26 cellular contexts compared by ENCODE assay signal in the genomic region with DNA sequence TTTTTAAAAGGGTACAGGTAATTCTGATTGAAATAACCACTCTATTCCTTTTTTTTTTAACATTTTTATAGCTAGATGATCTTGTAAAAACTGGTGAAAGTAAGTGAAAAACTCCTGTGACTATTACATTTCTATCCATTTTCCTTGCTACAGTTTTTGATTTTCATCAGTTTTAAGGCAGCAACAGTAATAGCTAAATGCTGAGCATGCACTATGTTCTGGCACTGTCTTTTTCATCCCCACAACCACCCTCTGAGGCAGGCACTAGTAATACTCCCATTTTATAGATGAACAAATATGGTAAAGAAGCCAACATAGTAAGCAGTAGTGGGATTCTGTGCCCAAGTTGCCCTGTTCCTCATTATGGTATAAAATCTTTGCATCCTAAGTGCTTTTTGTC.
DNase-seq lines count a peak whose midpoint lies in the region; ATAC-seq, FAIRE-seq and TF ChIP-seq lines count a peak whose summit lies in the region.
"Had no signal": no experiment of that assay in that cellular context is flagged by ENCODE, and none has a peak within 500 bp of the region (broad histone marks: within the 10 kb centered on the region; RNA-seq: fewer than 3 reads in every experiment).

No MANE protein-coding gene starts in this region.

- no peak overlapping the region for H3K4me3 ChIP-seq in HepG2 (replicated peaks in 1 of 3; ENCODE audit: insufficient read depth in 1 of 3, low read depth in 2 of 3, low read length in 3 of 3)
- no peak overlapping the region for H3K4me3 ChIP-seq in right lobe of liver
- no peak overlapping the region for H3K4me3 ChIP-seq in GM12878
- H3K4me3 ChIP-seq: BLaER1 treated with 17β-estradiol and CSF1 and Interleukin-3, amounts not matched to agents 10 nM and 100 nM; GM23248 had no signal

- H3K9me3 Mint-ChIP-seq in activated T-cell treated with anti-CD3 and anti-CD28 coated beads, Interleukin-2, amount 50 U/mL, for 72 hours = peaks cover 19 to 20% of the 10 kb centered on the region in 2 donors
- peaks cover 8% of the 10 kb centered on the region for H3K9me3 Mint-ChIP-seq in activated T-cell treated with anti-CD3 and anti-CD28 coated beads, Interleukin-2, amount 50 U/mL, for 24 hours
- H3K9me3 Mint-ChIP-seq: CD4-positive, alpha-beta T cell had no signal

- ATAC-seq in activated T-cell treated with anti-CD3 and anti-CD28 coated beads, Interleukin-2, amount 50 U/mL, for 72 hours (replicated peaks in 1 of 2) = no peak
- ATAC-seq in HepG2 (no peak), right lobe of liver (no peak), GM12878 (peak; percentile 32)

- CTCF ChIA-PET in HepG2 (lab: Yijun Ruan, JAX; ENCODE audit: low intra/inter-chr PET ratio, low total read pairs) = no interaction called here
- CTCF ChIA-PET in GM12878 (lab: Yijun Ruan, JAX) = no interaction called here

- no peak for TF ChIP-seq CTCF in HepG2 (CRISPR knock-in tag; IDR thresholded peaks at IDR 0.05)
- no peak for TF ChIP-seq CTCF in right lobe of liver (IDR thresholded peaks at IDR 0.05)
- TF ChIP-seq CTCF in GM12878 (IDR thresholded peaks at IDR 0.05 in 2 of 3, conservative IDR thresholded peaks at IDR 0.05 in 1 of 3; ENCODE audit: control insufficient read depth in 2 of 3, extremely low read depth in 1 of 3, insufficient read depth in 1 of 3, low read depth in 3 of 3, low read length in 3 of 3) = no peak

- peaks cover 32 to 35% of the 10 kb centered on the region in 2 donors for H3K36me3 Mint-ChIP-seq in activated T-cell treated with anti-CD3 and anti-CD28 coated beads, Interleukin-2, amount 50 U/mL, for 72 hours (ENCODE audit: insufficient read depth in 2 of 2)
- peaks cover 9% of the 10 kb centered on the region for H3K36me3 Mint-ChIP-seq in activated T-cell treated with anti-CD3 and anti-CD28 coated beads, Interleukin-2, amount 50 U/mL, for 24 hours (ENCODE audit: low read depth)

- no peak for DNase-seq in activated T-cell treated with anti-CD3 and anti-CD28 coated beads, Interleukin-2, amount 50 U/mL, for 72 hours
- DNase-seq in activated T-cell treated with anti-CD3 and anti-CD28 coated beads, Interleukin-2, amount 50 U/mL, for 24 hours = no peak
- no peak for DNase-seq in HepG2 (ENCODE audit: low spot score)
- DNase-seq in right lobe of liver = no peak
- DNase-seq in GM12878 (ENCODE audit: low read depth, low spot score) = no peak
- no peak for DNase-seq in urothelium cell line (ENCODE audit: low spot score)
- no peak for DNase-seq in stimulated activated CD4-positive, alpha-beta T cell treated with anti-CD3 and anti-CD28 coated beads, Interleukin-2, amount 100 ng/mL, for 48 hours
- DNase-seq in NCI-H82 treated with DMSO at 0.1 percent for 48 hours (lab: John Stamatoyannopoulos, UW; ENCODE audit: unreplicated experiment) = no peak
- DNase-seq: ACHN; AML-193; BE2C; CD4-positive, alpha-beta T cell; CD8-positive, alpha-beta memory T cell; DMS 273 treated with DMSO at 0.1 percent for 48 hours; DMS79; EL; GDM1; GM23248; H7; HCEC 1CT had no signal

- in situ Hi-C loops in HepG2 (cut with HindIII; ENCODE audit: extremely low pct_ligation_motif_present, low pct_unique_long_range_greater_than_20kb) = no loop called here
- in situ Hi-C loops in GM12878 (cut with MboI) = no loop called here

- RAD21 ChIA-PET in GM12878 (lab: Charles Lee; ENCODE audit: unreplicated experiment) = no interaction called here

- peak overlapping the region in 1 of 2 donors; percentile 61 for H3K4me3 Mint-ChIP-seq in activated T-cell treated with anti-CD3 and anti-CD28 coated beads, Interleukin-2, amount 50 U/mL, for 72 hours
- H3K4me3 Mint-ChIP-seq in activated T-cell treated with anti-CD3 and anti-CD28 coated beads, Interleukin-2, amount 50 U/mL, for 24 hours = no peak overlapping the region
- H3K4me3 Mint-ChIP-seq: CD14-positive monocyte; CD4-positive, alpha-beta T cell; CD8-positive, alpha-beta memory T cell had no signal

- no peaks in the 10 kb centered on the region for H3K27me3 Mint-ChIP-seq in activated T-cell treated with anti-CD3 and anti-CD28 coated beads, Interleukin-2, amount 50 U/mL, for 72 hours (ENCODE audit: low read depth)
- H3K27me3 Mint-ChIP-seq in activated T-cell treated with anti-CD3 and anti-CD28 coated beads, Interleukin-2, amount 50 U/mL, for 24 hours = no peaks in the 10 kb centered on the region
- H3K27me3 Mint-ChIP-seq: CD4-positive, alpha-beta T cell had no signal

- POLR2A ChIA-PET in HepG2 (lab: Yijun Ruan, JAX) (no interaction called here), GM12878 (lab: Charles Lee) (interaction anchor here (0.9 kb wide), 1 partner anchor 12 kb away, joined by 3 read pairs; no protein-coding TSS in a partner anchor)

- H3K4me1 Mint-ChIP-seq in activated T-cell treated with anti-CD3 and anti-CD28 coated beads, Interleukin-2, amount 50 U/mL, for 72 hours (ENCODE audit: low read depth) = peaks cover 69% of the 10 kb centered on the region
- peaks cover 47% of the 10 kb centered on the region for H3K4me1 Mint-ChIP-seq in activated T-cell treated with anti-CD3 and anti-CD28 coated beads, Interleukin-2, amount 50 U/mL, for 24 hours (ENCODE audit: low read depth)
- H3K4me1 Mint-ChIP-seq: CD14-positive monocyte had no signal

- H4K20me1 ChIP-seq in HepG2 (ENCODE audit: insufficient read depth, low read length) (no peaks in the 10 kb centered on the region), GM12878 (ENCODE audit: control insufficient read depth, insufficient read depth) (no peaks in the 10 kb centered on the region)
- H4K20me1 ChIP-seq: BLaER1 treated with 17β-estradiol and CSF1 and Interleukin-3, amounts not matched to agents 10 nM and 100 nM had no signal

- no peaks in the 10 kb centered on the region for H3K9me3 ChIP-seq in HepG2 (ENCODE audit: low read length)
- H3K9me3 ChIP-seq in right lobe of liver = no peaks in the 10 kb centered on the region
- H3K9me3 ChIP-seq in GM12878 (replicated peaks; ENCODE audit: control insufficient read depth, insufficient read depth, low read length) = no peaks in the 10 kb centered on the region
- H3K9me3 ChIP-seq: BE2C had no signal

- no peak for TF ChIP-seq EP300 in HepG2 (IDR thresholded peaks at IDR 0.05; ENCODE audit: low read depth in 2 of 2, low read length in 2 of 2)
- TF ChIP-seq EP300 in HepG2 (CRISPR knock-in tag; IDR thresholded peaks at IDR 0.05; ENCODE audit: borderline replicate concordance) = no peak
- no peak for TF ChIP-seq EP300 in GM12878 (IDR thresholded peaks at IDR 0.05; ENCODE audit: borderline replicate concordance in 1 of 2, control insufficient read depth in 1 of 2, low read depth in 2 of 2, low read length in 2 of 2)

- FAIRE-seq in HepG2 (lab: Jason Lieb, UNC) = no peak
- FAIRE-seq in GM12878 (lab: Jason Lieb, UNC) = no peak
- FAIRE-seq in urothelium cell line (lab: Jason Lieb, UNC) = peak; percentile 5
- FAIRE-seq: D721Med, GM12891, H1 had no signal

- no peak for TF ChIP-seq POLR2A in HepG2 (IDR thresholded peaks at IDR 0.05; ENCODE audit: insufficient read depth in 1 of 2, low read depth in 2 of 2, low read length in 2 of 2)
- TF ChIP-seq POLR2A in right lobe of liver (IDR thresholded peaks at IDR 0.05) = no peak
- TF ChIP-seq POLR2A in GM12878 (IDR thresholded peaks at IDR 0.05; ENCODE audit: low read depth, low read length) = no peak

- peaks cover 12% of the 10 kb centered on the region for H3K4me1 ChIP-seq in HepG2 (ENCODE audit: insufficient read depth, low read length)
- no peaks in the 10 kb centered on the region for H3K4me1 ChIP-seq in right lobe of liver
- no peaks in the 10 kb centered on the region for H3K4me1 ChIP-seq in GM12878 (ENCODE audit: control insufficient read depth, insufficient read depth, low read length)
- H3K4me1 ChIP-seq: BE2C; BLaER1 treated with 17β-estradiol and CSF1 and Interleukin-3, amounts not matched to agents 10 nM and 100 nM had no signal

- H2AFZ ChIP-seq in HepG2 (ENCODE audit: low read length) (no peak overlapping the region), GM12878 (ENCODE audit: control insufficient read depth, low read depth, low read length) (no peak overlapping the region)
- H2AFZ ChIP-seq: GM23248 had no signal

- H3K79me2 ChIP-seq in HepG2 (ENCODE audit: insufficient read depth, low read length) (no peaks in the 10 kb centered on the region), GM12878 (ENCODE audit: control insufficient read depth, insufficient read depth, low read length) (no peaks in the 10 kb centered on the region)

- H3K4me2 ChIP-seq in HepG2 (ENCODE audit: low read depth, low read length) (no peak overlapping the region), GM12878 (ENCODE audit: control insufficient read depth, insufficient read depth) (no peak overlapping the region)
- H3K4me2 ChIP-seq: BLaER1 treated with 17β-estradiol and CSF1 and Interleukin-3, amounts not matched to agents 10 nM and 100 nM had no signal

- H3K27ac ChIP-seq in HepG2 (ENCODE audit: extremely low read length, insufficient read depth, low read length) (no peak overlapping the region), right lobe of liver (no peak overlapping the region), GM12878 (ENCODE audit: control insufficient read depth, insufficient read depth) (no peak overlapping the region)
- H3K27ac ChIP-seq: 22Rv1; BLaER1 treated with 17β-estradiol and CSF1 and Interleukin-3, amounts not matched to agents 10 nM and 100 nM; GM23248 had no signal

- BruUV-seq in HepG2 (replicated peaks; lab: Mats Ljungman, UMichigan) = no TSS peak
- no TSS peak for BruUV-seq in GM12878 (replicated peaks; lab: Mats Ljungman, UMichigan)

- no peaks in the 10 kb centered on the region for H3K36me3 ChIP-seq in HepG2 (replicated peaks in 1 of 2; ENCODE audit: control insufficient read depth in 1 of 2, insufficient read depth in 2 of 2, low read length in 2 of 2)
- H3K36me3 ChIP-seq in right lobe of liver = no peaks in the 10 kb centered on the region
- no peaks in the 10 kb centered on the region for H3K36me3 ChIP-seq in GM12878 (ENCODE audit: control insufficient read depth in 2 of 2, insufficient read depth in 2 of 2, low read length in 1 of 2)
- H3K36me3 ChIP-seq: BE2C; BLaER1 treated with 17β-estradiol and CSF1 and Interleukin-3, amounts not matched to agents 10 nM and 100 nM had no signal

- no peak overlapping the region for H3K9ac ChIP-seq in HepG2 (ENCODE audit: insufficient read depth, low read depth, low read length)
- H3K9ac ChIP-seq in GM12878 (ENCODE audit: control insufficient read depth, insufficient read depth, low read length) = no peak overlapping the region
- H3K9ac ChIP-seq: BLaER1 treated with 17β-estradiol and CSF1 and Interleukin-3, amounts not matched to agents 10 nM and 100 nM; GM23248 had no signal

- TF ChIP-seq RAD21 in HepG2 (CRISPR knock-in tag; IDR thresholded peaks at IDR 0.05) (no peak), GM12878 (IDR thresholded peaks at IDR 0.05; ENCODE audit: insufficient read depth, low read depth, low read length) (no peak)

- H3K27me3 ChIP-seq in HepG2 (ENCODE audit: control insufficient read depth in 1 of 2, insufficient read depth in 2 of 2, low read length in 2 of 2) (no peaks in the 10 kb centered on the region), right lobe of liver (no peaks in the 10 kb centered on the region), GM12878 (replicated peaks in 1 of 2; ENCODE audit: control insufficient read depth in 2 of 2, insufficient read depth in 2 of 2, low read length in 1 of 2) (no peaks in the 10 kb centered on the region)
- H3K27me3 ChIP-seq: BE2C; BLaER1 treated with 17β-estradiol and CSF1 and Interleukin-3, amounts not matched to agents 10 nM and 100 nM had no signal

- H3K27ac Mint-ChIP-seq in activated T-cell treated with anti-CD3 and anti-CD28 coated beads, Interleukin-2, amount 50 U/mL, for 72 hours = peak overlapping the region; percentile 27
- no peak overlapping the region for H3K27ac Mint-ChIP-seq in activated T-cell treated with anti-CD3 and anti-CD28 coated beads, Interleukin-2, amount 50 U/mL, for 24 hours
- H3K27ac Mint-ChIP-seq: CD4-positive, alpha-beta T cell; CD8-positive, alpha-beta memory T cell had no signal

- SMC1A ChIA-PET in GM12878 (lab: Charles Lee; ENCODE audit: uncharacterized antibody, unreplicated experiment) = interaction anchor here (1.0 to 1.3 kb wide), 3 partner anchors 30 to 183 kb away, joined by 3 read pairs; no protein-coding TSS in a partner anchor

- intact Hi-C loops in HepG2 (cut with micrococcal nuclease; ENCODE audit: unreplicated experiment) = no loop called here
- intact Hi-C loops in right lobe of liver (cut with DNase I) = no loop called here
- intact Hi-C loops in GM12878 (cut with micrococcal nuclease; ENCODE audit: unreplicated experiment) = no loop called here
